In the genomic region with DNA sequence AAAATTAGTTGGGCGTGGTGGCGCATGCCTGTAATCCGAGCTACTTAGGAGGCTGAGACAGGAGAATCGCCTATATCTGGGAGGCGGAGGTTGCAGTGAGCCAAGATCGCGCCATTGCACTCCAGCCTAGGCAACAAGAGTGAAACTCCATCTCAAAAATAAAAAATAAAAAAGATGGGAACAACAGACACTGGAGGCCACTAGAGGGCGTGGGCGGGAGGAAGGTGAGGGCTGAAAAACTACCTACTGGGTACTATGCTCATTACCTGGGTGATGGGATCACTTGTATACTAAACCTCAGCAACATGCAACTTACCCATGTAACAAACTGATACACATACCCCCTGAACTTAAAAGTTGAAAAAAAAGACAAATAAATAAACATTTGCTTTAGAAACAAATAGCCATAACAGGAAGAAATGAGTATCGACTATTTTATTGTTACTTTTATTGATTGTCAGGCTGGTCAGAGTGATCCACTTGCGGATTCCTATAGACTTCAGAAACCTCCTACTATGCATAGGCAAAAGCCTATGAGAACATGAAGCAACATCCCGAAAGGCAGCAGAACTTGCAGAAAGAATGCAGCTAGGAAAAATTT, we compare ENCODE assay signal across 9 cellular contexts.
DNase-seq lines count a peak whose midpoint lies in the region; ATAC-seq, FAIRE-seq and TF ChIP-seq lines count a peak whose summit lies in the region.
"Had no signal": no experiment of that assay in that cellular context is flagged by ENCODE, and none has a peak within 500 bp of the region (broad histone marks: within the 10 kb centered on the region; RNA-seq: fewer than 3 reads in every experiment).

No MANE protein-coding gene starts in this region.

- no peak overlapping the region for H2BK15ac ChIP-seq in H1 (ENCODE audit: low read length)

- H3K4me2 ChIP-seq in PC-3 (ENCODE audit: low read length) (peak overlapping the region; percentile 51), H1 (ENCODE audit: insufficient read depth in 1 of 2, low read depth in 2 of 2, low read length in 2 of 2) (no peak overlapping the region)

- H4K20me1 ChIP-seq in PC-3 (ENCODE audit: low read length) (no peaks in the 10 kb centered on the region), H1 (replicated peaks in 1 of 2; ENCODE audit: control insufficient read depth in 1 of 2, insufficient read depth in 2 of 2, low read length in 2 of 2) (no peaks in the 10 kb centered on the region)

- no peak overlapping the region for H2BK5ac ChIP-seq in H1 (ENCODE audit: low read depth, low read length)

- no peak overlapping the region for H3K4ac ChIP-seq in H1 (replicated peaks; ENCODE audit: insufficient read length, low read depth, low read length)

- no peak overlapping the region for H2AK5ac ChIP-seq in H1 (ENCODE audit: low read depth, low read length)

- no peak overlapping the region for H2BK20ac ChIP-seq in H1 (ENCODE audit: low read length)

- no peaks in the 10 kb centered on the region for H3K4me1 ChIP-seq in left ventricle myocardium inferior
- peaks cover 2% of the 10 kb centered on the region for H3K4me1 ChIP-seq in right cardiac atrium (ENCODE audit: control insufficient read depth, insufficient read depth, low read length)
- H3K4me1 ChIP-seq in PC-3 (ENCODE audit: insufficient read depth, low read length): no peaks in the 10 kb centered on the region
- no peaks in the 10 kb centered on the region for H3K4me1 ChIP-seq in H1 (replicated peaks in 1 of 4; ENCODE audit: control insufficient read depth in 3 of 4, insufficient read depth in 4 of 4, low read length in 3 of 4)
- no peaks in the 10 kb centered on the region for H3K4me1 ChIP-seq in transverse colon
- H3K4me1 ChIP-seq: SJSA1 had no signal

- H3K9ac ChIP-seq in PC-3 (ENCODE audit: low read length) (no peak overlapping the region), H1 (replicated peaks in 1 of 4; ENCODE audit: extremely low read depth in 1 of 4, low read depth in 3 of 4, low read length in 3 of 4) (no peak overlapping the region)

- no peak overlapping the region for H3K23ac ChIP-seq in H1 (ENCODE audit: insufficient read length)

- TF ChIP-seq POLR2A in H1 (IDR thresholded peaks at IDR 0.05; ENCODE audit: control extremely low read depth in 1 of 2, low read depth in 2 of 2, low read length in 2 of 2): no peak
- no peak for TF ChIP-seq POLR2A in transverse colon (IDR thresholded peaks at IDR 0.05)
- TF ChIP-seq POLR2A in GM12892 (IDR thresholded peaks at IDR 0.05; ENCODE audit: low read depth, low read length): no peak

- H3K27ac ChIP-seq in left ventricle myocardium inferior (replicated peaks) (no peak overlapping the region), right cardiac atrium (ENCODE audit: low read length) (no peak overlapping the region), PC-3 (ENCODE audit: low read length) (no peak overlapping the region), H1 (ENCODE audit: low read depth, low read length) (no peak overlapping the region), transverse colon (no peak overlapping the region)
- H3K27ac ChIP-seq: SJSA1 had no signal

- H2BK12ac ChIP-seq in H1 (ENCODE audit: low read depth, low read length): no peak overlapping the region

- no peaks in the 10 kb centered on the region for H3F3A ChIP-seq in PC-3 (ENCODE audit: low read length, unreplicated experiment)

- no peak overlapping the region for H3K14ac ChIP-seq in H1 (ENCODE audit: insufficient read length)

- no peaks in the 10 kb centered on the region for H3K9me3 ChIP-seq in left ventricle myocardium inferior (replicated peaks)
- no peaks in the 10 kb centered on the region for H3K9me3 ChIP-seq in right cardiac atrium (ENCODE audit: control insufficient read depth, low read length)
- H3K9me3 ChIP-seq in PC-3 (ENCODE audit: low read length): no peaks in the 10 kb centered on the region
- H3K9me3 ChIP-seq in H1 (ENCODE audit: insufficient read depth in 2 of 2, low read depth in 1 of 2, low read length in 1 of 2): no peaks in the 10 kb centered on the region
- H3K9me3 ChIP-seq in transverse colon: no peaks in the 10 kb centered on the region
- H3K9me3 ChIP-seq: SJSA1 had no signal

- H2BK120ac ChIP-seq in H1 (replicated peaks; ENCODE audit: low read depth, low read length): no peak overlapping the region

- H4K91ac ChIP-seq in H1 (replicated peaks; ENCODE audit: insufficient read length, low read length): no peak overlapping the region

- no peak overlapping the region for H3K18ac ChIP-seq in H1 (ENCODE audit: extremely low read depth, low read length)

- H4K5ac ChIP-seq in H1 (ENCODE audit: insufficient read length, low read depth, low read length): no peak overlapping the region

- DNase-seq in left ventricle myocardium inferior (no peak), right cardiac atrium (no peak), PC-3 (peak; percentile 57), H1 (ENCODE audit: low read depth in 1 of 2, low spot score in 2 of 2) (peak in 1 of 2 experiments; percentile 68), transverse colon (no peak), T1000 (lab: John Stamatoyannopoulos, UW) (no peak), GM12892 (ENCODE audit: insufficient read length) (no peak)

- H3K36me3 ChIP-seq in left ventricle myocardium inferior (no peaks in the 10 kb centered on the region), PC-3 (ENCODE audit: low read depth, low read length) (no peaks in the 10 kb centered on the region), H1 (ENCODE audit: control insufficient read depth in 2 of 4, insufficient read depth in 4 of 4, low read length in 3 of 4) (no peaks in the 10 kb centered on the region; a peak in 2 of 8 replicates), transverse colon (no peaks in the 10 kb centered on the region)
- H3K36me3 ChIP-seq: SJSA1 had no signal

- 81% methylated on average over 12 of the region's 12 CpGs for WGBS in right cardiac atrium
- 62% methylated on average over 12 of the region's 12 CpGs; no CpG with 5 or more reads in 1 of the 2 experiments for WGBS in H1 (ENCODE audit: extremely low coverage in 1 of 2, insufficient coverage in 1 of 2, insufficient read length in 1 of 2, insufficient replicate concordance in 2 of 2, low coverage in 1 of 2, low lambda C conversion rate in 2 of 2, missing lambda C conversion rate in 1 of 2), 2 experiments
- WGBS in transverse colon (ENCODE audit: low coverage in 1 of 2), 2 donors: 58 to 72% methylated on average over 5 to 12 of the region's 12 CpGs

- H3K79me1 ChIP-seq in H1 (ENCODE audit: low read depth, low read length): no peaks in the 10 kb centered on the region

- TF ChIP-seq CTCF in left ventricle myocardium inferior (IDR thresholded peaks at IDR 0.05; ENCODE audit: borderline replicate concordance) (peak; percentile 56), PC-3 (conservative IDR thresholded peaks at IDR 0.05; ENCODE audit: low read depth, low read length) (peak; percentile 74), H1 (IDR thresholded peaks at IDR 0.05; ENCODE audit: control extremely low read depth in 1 of 3, insufficient read depth in 1 of 3, low read depth in 1 of 3, low read length in 3 of 3) (peak; percentile 47 to 64 (median 63)), transverse colon (IDR thresholded peaks at IDR 0.05) (peak in 4 of 5 experiments; percentile 9 to 27 (median 22))

- H3K79me2 ChIP-seq in PC-3 (ENCODE audit: low read length): no peaks in the 10 kb centered on the region
- H3K79me2 ChIP-seq in H1 (ENCODE audit: control insufficient read depth in 1 of 2, insufficient read depth in 2 of 2, low read length in 2 of 2): no peaks in the 10 kb centered on the region; a peak in 1 of 4 replicates

- no peak for FAIRE-seq in H1 (lab: Jason Lieb, UNC)
- no peak for FAIRE-seq in GM12892 (lab: Jason Lieb, UNC)

- H4K8ac ChIP-seq in H1 (ENCODE audit: extremely low read depth, insufficient read depth, low read length): no peak overlapping the region

- CTCF ChIA-PET in PC-3 (lab: Charles Lee): interaction anchor here (0.6 to 0.8 kb wide), 2 partner anchors 10 to 233 kb away, joined by 5 read pairs; no protein-coding TSS in a partner anchor
- CTCF ChIA-PET in H1 (lab: Charles Lee; ENCODE audit: partially characterized antibody): interaction anchor here (0.8 to 3.1 kb wide), 31 partner anchors 8 to 244 kb away, joined by 3 to 11 read pairs (median 5); a partner anchor contains a TSS

- H3K27me3 ChIP-seq in left ventricle myocardium inferior (ENCODE audit: low read depth): peaks cover 3% of the 10 kb centered on the region
- H3K27me3 ChIP-seq in right cardiac atrium (ENCODE audit: control insufficient read depth, insufficient read depth): no peaks in the 10 kb centered on the region
- no peaks in the 10 kb centered on the region for H3K27me3 ChIP-seq in PC-3 (ENCODE audit: low read length)
- H3K27me3 ChIP-seq in H1 (replicated peaks in 1 of 4; ENCODE audit: control insufficient read depth in 3 of 4, extremely low read depth in 1 of 4, insufficient read depth in 3 of 4, low read length in 3 of 4): no peaks in the 10 kb centered on the region
- H3K27me3 ChIP-seq in transverse colon: no peaks in the 10 kb centered on the region
- H3K27me3 ChIP-seq: SJSA1 had no signal

- TF ChIP-seq EP300 in H1 (IDR thresholded peaks at IDR 0.05; ENCODE audit: borderline replicate concordance in 1 of 2, low read depth in 2 of 2, low read length in 2 of 2) (no peak), transverse colon (IDR thresholded peaks at IDR 0.05; ENCODE audit: low read depth) (no peak)

- H2AFZ ChIP-seq in PC-3 (ENCODE audit: low read length) (peak overlapping the region; percentile 35), H1 (ENCODE audit: low read length) (no peak overlapping the region)

- H3K23me2 ChIP-seq in H1 (ENCODE audit: low read depth, low read length): no peaks in the 10 kb centered on the region

- ATAC-seq in right cardiac atrium: no peak
- ATAC-seq in PC-3: peak; percentile 46; the same call in 1 of the 2 replicates
- no peak for ATAC-seq in HG02642 (IDR thresholded peaks at IDR 0.05; ENCODE audit: poor library complexity, unreplicated experiment)

- in situ Hi-C loops in transverse colon (cut with MboI; ENCODE audit: low pct_ligation_motif_present in 1 of 4, low pct_unique_long_range_greater_than_20kb in 1 of 4, low sequenced_read_pairs in 3 of 4): no loop called here

- POLR2A ChIA-PET in PC-3 (lab: Charles Lee; ENCODE audit: unreplicated experiment) (no interaction called here), H1 (lab: Charles Lee; ENCODE audit: partially characterized antibody) (interaction anchor here (1.0 kb wide), 1 partner anchor 48 kb away, joined by 3 read pairs; no protein-coding TSS in a partner anchor)

- H3K4me3 ChIP-seq in left ventricle myocardium inferior (no peak overlapping the region), right cardiac atrium (ENCODE audit: low read length) (no peak overlapping the region), PC-3 (ENCODE audit: low read length) (no peak overlapping the region), H1 (ENCODE audit: extremely low read depth in 1 of 4, insufficient read depth in 2 of 4, low read depth in 3 of 4, low read length in 4 of 4) (no peak overlapping the region), transverse colon (no peak overlapping the region)
- H3K4me3 ChIP-seq: SJSA1 had no signal

- BruUV-seq in PC-3 (replicated peaks; lab: Mats Ljungman, UMichigan): no TSS peak

- intact Hi-C loops in left ventricle myocardium inferior (cut with micrococcal nuclease): no loop called here
- intact Hi-C loops in right cardiac atrium (cut with DNase I): no loop called here
- intact Hi-C loops in PC-3 (cut with micrococcal nuclease): loop anchor here (2.0 kb wide), 1 partner anchor 241 kb away; no protein-coding TSS in a partner anchor
- intact Hi-C loops in transverse colon (cut with DNase I; ENCODE audit: low total_unique reads): no loop called here

- no peak overlapping the region for H3K56ac ChIP-seq in H1 (replicated peaks; ENCODE audit: insufficient read length, low read depth, low read length)

- TF ChIP-seq RAD21 in H1 (IDR thresholded peaks at IDR 0.05 in 1 of 2, conservative IDR thresholded peaks at IDR 0.05 in 1 of 2; ENCODE audit: low read depth in 2 of 2, low read length in 2 of 2): peak; percentile 64 to 67

- H3K9me2 ChIP-seq in PC-3 (replicated peaks; ENCODE audit: low read length): no peaks in the 10 kb centered on the region

Comparison
In these comparisons a context has a peak if more than half of its experiments do, and no peak if none do; other contexts are left out.
1. CTCF ChIP-seq: peak in every context shown above with its lines; median percentile 74 in PC-3; 63 in H1; 56 in left ventricle myocardium inferior; 22 in transverse colon.